ENCODE assay signal across 20 cellular contexts in genomic region chr9:16243798-16244197, GRCh38.
DNase-seq lines count a peak whose midpoint lies in the region; TF ChIP-seq lines count a peak whose summit lies in the region.
"Had no signal": no experiment of that assay in that cellular context is flagged by ENCODE, and none has a peak within 500 bp of the region (broad histone marks: within the 10 kb centered on the region; RNA-seq: fewer than 3 reads in every experiment).

No MANE protein-coding gene starts in this region.

- no peaks in the 10 kb centered on the region for H3K79me2 ChIP-seq in mesendoderm (ENCODE audit: control insufficient read depth, insufficient read depth, low read length)

- no peak overlapping the region for H3K18ac ChIP-seq in mesendoderm (ENCODE audit: low read length)

- DNase-seq in HT-29 (ENCODE audit: low spot score) (peak; percentile 19), ecto neural progenitor cell (ENCODE audit: low spot score) (peak; percentile 64), mesendoderm (peak; percentile 65), type B pancreatic cell (ENCODE audit: extremely low spot score, unreplicated experiment) (no peak), NCI-H1048 (lab: John Stamatoyannopoulos, UW) (no peak), HK-2 (ENCODE audit: unreplicated experiment) (no peak)
- no peak for DNase-seq in stimulated activated naive CD4-positive, alpha-beta T cell (lab: John Stamatoyannopoulos, UW)
- DNase-seq: activated B cell treated with CpG ODN at 0.5 μM for 24 hours; activated CD4-positive, alpha-beta memory T cell treated with anti-CD3 and anti-CD28 coated beads, Interleukin-2, amount 10 ng/mL, durations not matched to agents 7 days and 5 days; activated effector memory CD4-positive, alpha-beta T cell treated with Interleukin-2 at 50 U/mL for 16 hours; activated naive CD8-positive, alpha-beta T cell treated with anti-CD3 and anti-CD28 coated beads, Interleukin-2, amount 10 ng/mL, durations not matched to agents 7 days and 5 days; CD8-positive, alpha-beta T cell; DMS79; dorsolateral prefrontal cortex; NCI-H2107; NCI-H510A; stimulated activated CD8-positive, alpha-beta memory T cell treated with anti-CD3 and anti-CD28 coated beads, Interleukin-4, amount 100 ng/mL, for 48 hours had no signal

- H2BK5ac ChIP-seq in mesendoderm (ENCODE audit: low read length): no peak overlapping the region

- H2BK15ac ChIP-seq in mesendoderm (replicated peaks; ENCODE audit: low read depth): no peak overlapping the region

- H2BK120ac ChIP-seq in mesendoderm (ENCODE audit: low read depth, low read length): no peak overlapping the region

- H3K4me2 ChIP-seq in mesendoderm (ENCODE audit: low read length): no peak overlapping the region

- no peak overlapping the region for H3K4me3 ChIP-seq in mesendoderm (ENCODE audit: low read length)
- H3K4me3 ChIP-seq: dorsolateral prefrontal cortex, lung, vagina had no signal

- H3K36me3 Mint-ChIP-seq in type B pancreatic cell: peaks cover 1% of the 10 kb centered on the region
- H3K36me3 Mint-ChIP-seq: activated naive CD8-positive, alpha-beta T cell treated with anti-CD3 and anti-CD28 coated beads, Interleukin-2, amount 10 ng/mL, durations not matched to agents 7 days and 5 days; CD8-positive, alpha-beta T cell had no signal

- WGBS in mesendoderm (ENCODE audit: extremely low coverage, insufficient coverage, low lambda C conversion rate): no CpG with 5 or more reads among the region's 5 CpGs

- no peaks in the 10 kb centered on the region for H3K27me3 ChIP-seq in mesendoderm (ENCODE audit: insufficient read depth, low read length, poor library complexity)
- H3K27me3 ChIP-seq: dorsolateral prefrontal cortex, vagina had no signal

- H3K4me3 Mint-ChIP-seq in type B pancreatic cell: peak overlapping the region; percentile 9
- H3K4me3 Mint-ChIP-seq: activated B cell treated with CpG ODN at 0.5 μM for 24 hours; activated CD4-positive, alpha-beta memory T cell treated with anti-CD3 and anti-CD28 coated beads, Interleukin-2, amount 10 ng/mL, durations not matched to agents 7 days and 5 days; activated naive CD8-positive, alpha-beta T cell treated with anti-CD3 and anti-CD28 coated beads, Interleukin-2, amount 10 ng/mL, durations not matched to agents 7 days and 5 days; CD8-positive, alpha-beta T cell; central memory CD8-positive, alpha-beta T cell had no signal

- H2AK5ac ChIP-seq in mesendoderm (ENCODE audit: low read length): no peak overlapping the region

- H4K5ac ChIP-seq in mesendoderm (ENCODE audit: low read length): no peak overlapping the region

- no peaks in the 10 kb centered on the region for H3K79me1 ChIP-seq in mesendoderm (ENCODE audit: low read length)

- no peak overlapping the region for H3K23ac ChIP-seq in mesendoderm (ENCODE audit: low read length)

- no peak overlapping the region for H4K8ac ChIP-seq in mesendoderm (ENCODE audit: low read depth, low read length)

- H3K27me3 Mint-ChIP-seq in type B pancreatic cell: peaks cover under 1% of the 10 kb centered on the region
- H3K27me3 Mint-ChIP-seq: activated B cell treated with CpG ODN at 0.5 μM for 24 hours; activated CD4-positive, alpha-beta memory T cell treated with anti-CD3 and anti-CD28 coated beads, Interleukin-2, amount 10 ng/mL, durations not matched to agents 7 days and 5 days; activated naive CD8-positive, alpha-beta T cell treated with anti-CD3 and anti-CD28 coated beads, Interleukin-2, amount 10 ng/mL, durations not matched to agents 7 days and 5 days; central memory CD8-positive, alpha-beta T cell had no signal

- H3K4me1 Mint-ChIP-seq in type B pancreatic cell (ENCODE audit: unreplicated experiment): peaks cover 28% of the 10 kb centered on the region
- H3K4me1 Mint-ChIP-seq: activated B cell treated with CpG ODN at 0.5 μM for 24 hours; activated CD4-positive, alpha-beta memory T cell treated with anti-CD3 and anti-CD28 coated beads, Interleukin-2, amount 10 ng/mL, durations not matched to agents 7 days and 5 days; activated naive CD8-positive, alpha-beta T cell treated with anti-CD3 and anti-CD28 coated beads, Interleukin-2, amount 10 ng/mL, durations not matched to agents 7 days and 5 days; central memory CD8-positive, alpha-beta T cell had no signal

- no peak overlapping the region for H3K27ac ChIP-seq in mesendoderm (ENCODE audit: low read depth, low read length)
- H3K27ac ChIP-seq: dorsolateral prefrontal cortex, vagina had no signal

- no peak overlapping the region for H3K9ac ChIP-seq in mesendoderm (ENCODE audit: low read length)

- H3K9me3 Mint-ChIP-seq in type B pancreatic cell: peaks cover 3% of the 10 kb centered on the region
- H3K9me3 Mint-ChIP-seq: activated B cell treated with CpG ODN at 0.5 μM for 24 hours; activated naive CD8-positive, alpha-beta T cell treated with anti-CD3 and anti-CD28 coated beads, Interleukin-2, amount 10 ng/mL, durations not matched to agents 7 days and 5 days; CD8-positive, alpha-beta T cell had no signal

- no peak overlapping the region for H3K4ac ChIP-seq in mesendoderm (ENCODE audit: low read depth, low read length)

- H3K27ac Mint-ChIP-seq in type B pancreatic cell: peak overlapping the region; percentile 39
- H3K27ac Mint-ChIP-seq: activated B cell treated with CpG ODN at 0.5 μM for 24 hours; activated CD4-positive, alpha-beta memory T cell treated with anti-CD3 and anti-CD28 coated beads, Interleukin-2, amount 10 ng/mL, durations not matched to agents 7 days and 5 days; activated naive CD8-positive, alpha-beta T cell treated with anti-CD3 and anti-CD28 coated beads, Interleukin-2, amount 10 ng/mL, durations not matched to agents 7 days and 5 days; CD8-positive, alpha-beta T cell had no signal

- TF ChIP-seq CTCF in type B pancreatic cell (conservative IDR thresholded peaks at IDR 0.05): no peak

- no peaks in the 10 kb centered on the region for H3K4me1 ChIP-seq in mesendoderm (ENCODE audit: control insufficient read depth, low read depth, low read length)

- H3K56ac ChIP-seq in mesendoderm (ENCODE audit: low read length): no peak overlapping the region

- H3K36me3 ChIP-seq in mesendoderm (ENCODE audit: control insufficient read depth, insufficient read depth, low read length): no peaks in the 10 kb centered on the region
- H3K36me3 ChIP-seq: vagina had no signal

Comparison
In these comparisons a context has a peak if more than half of its experiments do, and no peak if none do; other contexts are left out.
1. DNase-seq: peak in HT-29 (single experiment), ecto neural progenitor cell (single experiment) and mesendoderm (single experiment); none in type B pancreatic cell (single experiment), NCI-H1048 (single experiment), HK-2 (single experiment) and stimulated activated naive CD4-positive, alpha-beta T cell (0 of 6).